ENCODE assay signal across 1 cellular context in genomic region chr1:26358411-26359384, GRCh38.
TF ChIP-seq lines count a peak whose summit lies in the region.

No MANE protein-coding gene starts in this region.

TF ChIP-seq in GM23338, 12 proteins besides CTCF, POLR2A, EP300 and RAD21 (continued from another document):
- no peak for TF ChIP-seq REST (IDR thresholded peaks at IDR 0.05; ENCODE audit: unreplicated experiment)
